Comparison of ENCODE assay signal across 33 cellular contexts in the genomic region with DNA sequence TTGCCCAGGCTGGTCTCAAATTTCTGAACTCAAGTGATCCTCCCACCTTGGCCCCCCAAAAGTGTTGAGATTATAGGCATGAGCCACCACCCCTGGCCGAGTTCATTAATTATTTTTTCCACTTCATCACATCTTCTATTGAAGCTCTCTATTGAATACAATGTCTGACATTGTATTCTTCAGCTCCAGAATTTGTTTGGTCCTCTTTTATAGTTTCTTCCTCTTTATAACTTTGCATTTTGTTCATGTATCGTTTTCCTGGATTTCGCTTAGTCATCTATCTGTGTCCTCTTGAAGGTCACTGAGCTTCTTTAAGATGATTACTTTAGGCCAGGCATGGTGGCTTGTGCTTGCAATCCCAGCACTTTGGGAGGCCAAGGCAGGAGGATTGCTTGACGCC. TPM values are rescaled to one million over a fixed set of nuclear protein-coding genes. Genes with fewer than 3 reads are reported as not detected.
"Had no signal": no experiment of that assay in that cellular context is flagged by ENCODE, and none has a peak within 500 bp of the region (broad histone marks: within the 10 kb centered on the region; RNA-seq: fewer than 3 reads in every experiment).

No MANE protein-coding gene starts in this region.

- ATAC-seq: activated CD8-positive, alpha-beta T cell treated with anti-CD3 and anti-CD28 coated beads for 36 hours; activated naive CD8-positive, alpha-beta T cell treated with anti-CD3 and anti-CD28 coated beads, Interleukin-2, amount 50 U/mL, for 24 hours; PC-3 had no signal

- H3K4me3 Mint-ChIP-seq: activated CD4-positive, alpha-beta T cell treated with anti-CD3 and anti-CD28 coated beads, Interleukin-2, amount 10 ng/mL, durations not matched to agents 24 days and 14 days; activated CD8-positive, alpha-beta T cell treated with anti-CD3 and anti-CD28 coated beads for 36 hours; activated naive CD4-positive, alpha-beta T cell treated with anti-CD3 and anti-CD28 coated beads, Interleukin-2, amount 10 ng/mL, durations not matched to agents 7 days and 5 days; activated naive CD8-positive, alpha-beta T cell; activated naive CD8-positive, alpha-beta T cell treated with anti-CD3 and anti-CD28 coated beads, Interleukin-2, amount 50 U/mL, for 24 hours; activated T-cell treated with anti-CD3 and anti-CD28 coated beads, Interleukin-2, amount 50 U/mL, for 24 hours; T-helper 1 cell treated with Interleukin-12 subunit alpha and Interleukin-12 subunit beta and Interleukin-4 antibody, amounts not matched to agents 30 μg/mL and 1 μg/mL, for 36 hours; T-helper 2 cell treated with Interferon-gamma antibody and Interleukin-4, amounts not matched to agents 5 μg/mL and 100 μg/mL, for 36 hours had no signal

- H3K4me3 ChIP-seq: Peyer's patch, SJSA1 had no signal

- DNase-seq: activated CD4-positive, alpha-beta T cell treated with anti-CD3 and anti-CD28 coated beads, Interleukin-2, amount 10 ng/mL, durations not matched to agents 24 days and 14 days; activated CD4-positive, alpha-beta T cell treated with anti-CD3 and anti-CD28 coated beads, Interleukin-2, amount 50 U/mL, for 4 hours; activated CD8-positive, alpha-beta T cell treated with anti-CD3 and anti-CD28 coated beads for 36 hours; activated naive CD4-positive, alpha-beta T cell treated with anti-CD3 and anti-CD28 coated beads, Interleukin-2, amount 10 ng/mL, durations not matched to agents 7 days and 5 days; activated naive CD8-positive, alpha-beta T cell treated with anti-CD3 and anti-CD28 coated beads, Interleukin-2, amount 50 U/mL, for 24 hours; activated T-cell treated with anti-CD3 and anti-CD28 coated beads, Interleukin-2, amount 50 U/mL, for 24 hours; amniotic stem cell; aorta; brain microvascular endothelial cell; central memory CD4-positive, alpha-beta T cell; KG1; MM.1S; MV-4-11; NCI-H1092; NCI-H1436 treated with DMSO at 0.1 percent for 48 hours; NCI-H1694 treated with DMSO at 0.1 percent for 48 hours; NCI-H2029; NCI-H345; NCI-H524 treated with DMSO at 0.1 percent for 48 hours; PC-3; Peyer's patch; RPMI8226; SHP77 treated with DMSO at 0.1 percent for 48 hours; SK-N-SH; WERI-Rb-1 had no signal

- H3K4me1 ChIP-seq: Peyer's patch, SJSA1 had no signal

- H3K27me3 ChIP-seq: brain microvascular endothelial cell, Peyer's patch, SJSA1 had no signal

- H3K9me3 ChIP-seq: SJSA1, SK-N-SH had no signal

- H3K27ac Mint-ChIP-seq: activated CD4-positive, alpha-beta T cell treated with anti-CD3 and anti-CD28 coated beads, Interleukin-2, amount 10 ng/mL, durations not matched to agents 24 days and 14 days; activated CD8-positive, alpha-beta T cell treated with anti-CD3 and anti-CD28 coated beads for 36 hours; activated naive CD4-positive, alpha-beta T cell treated with anti-CD3 and anti-CD28 coated beads, Interleukin-2, amount 10 ng/mL, durations not matched to agents 7 days and 5 days; activated naive CD8-positive, alpha-beta T cell; activated naive CD8-positive, alpha-beta T cell treated with anti-CD3 and anti-CD28 coated beads, Interleukin-2, amount 50 U/mL, for 24 hours; activated T-cell treated with anti-CD3 and anti-CD28 coated beads, Interleukin-2, amount 50 U/mL, for 24 hours; activated T-helper 2 cell treated with anti-CD3 and anti-CD28 coated beads, Interferon-gamma antibody, Interleukin-2, Interleukin-4, amounts not matched to agents 10 μg/mL and 5 μg/mL and 100 μg/mL, durations not matched to agents 14 hours and 24 hours and 36 hours; T-helper 1 cell treated with Interleukin-12 subunit alpha and Interleukin-12 subunit beta and Interleukin-4 antibody, amounts not matched to agents 30 μg/mL and 1 μg/mL, for 36 hours; T-helper 2 cell treated with Interferon-gamma antibody and Interleukin-4, amounts not matched to agents 5 μg/mL and 100 μg/mL, for 36 hours had no signal

- H3K36me3 ChIP-seq: brain microvascular endothelial cell, Peyer's patch, SJSA1, WERI-Rb-1 had no signal

- H3K27ac ChIP-seq: brain microvascular endothelial cell, Peyer's patch, SJSA1, WERI-Rb-1 had no signal

- H3K4me1 Mint-ChIP-seq: activated CD4-positive, alpha-beta T cell treated with anti-CD3 and anti-CD28 coated beads, Interleukin-2, amount 10 ng/mL, durations not matched to agents 24 days and 14 days; activated naive CD4-positive, alpha-beta T cell treated with anti-CD3 and anti-CD28 coated beads, Interleukin-2, amount 10 ng/mL, durations not matched to agents 7 days and 5 days; activated naive CD8-positive, alpha-beta T cell treated with anti-CD3 and anti-CD28 coated beads, Interleukin-2, amount 50 U/mL, for 24 hours had no signal

- H3K4me2 ChIP-seq: SK-N-SH had no signal

- H3K27me3 Mint-ChIP-seq: activated CD4-positive, alpha-beta T cell treated with anti-CD3 and anti-CD28 coated beads, Interleukin-2, amount 10 ng/mL, durations not matched to agents 24 days and 14 days; activated CD8-positive, alpha-beta T cell treated with anti-CD3 and anti-CD28 coated beads for 36 hours; activated naive CD4-positive, alpha-beta T cell treated with anti-CD3 and anti-CD28 coated beads, Interleukin-2, amount 10 ng/mL, durations not matched to agents 7 days and 5 days; activated naive CD8-positive, alpha-beta T cell; activated naive CD8-positive, alpha-beta T cell treated with anti-CD3 and anti-CD28 coated beads, Interleukin-2, amount 50 U/mL, for 24 hours; activated T-cell treated with anti-CD3 and anti-CD28 coated beads, Interleukin-2, amount 50 U/mL, for 24 hours had no signal

- H3K9ac ChIP-seq: SK-N-SH had no signal

- H3K9me2 ChIP-seq: SK-N-SH had no signal

RNA-seq across cellular contexts. Expression of a gene that starts 30.8 kb away (rescaled TPM):
- total RNA-seq: activated CD4-positive, alpha-beta T cell treated with anti-CD3 and anti-CD28 coated beads, Interleukin-2, amount 10 ng/mL, durations not matched to agents 24 days and 14 days; activated CD8-positive, alpha-beta memory T cell treated with anti-CD3 and anti-CD28 coated beads for 36 hours; activated CD8-positive, alpha-beta T cell treated with anti-CD3 and anti-CD28 coated beads for 36 hours; aorta; cerebellum; LHCN-M2; SJSA1 had no signal
